1 cellular context compared by ENCODE assay signal in the genomic region with DNA sequence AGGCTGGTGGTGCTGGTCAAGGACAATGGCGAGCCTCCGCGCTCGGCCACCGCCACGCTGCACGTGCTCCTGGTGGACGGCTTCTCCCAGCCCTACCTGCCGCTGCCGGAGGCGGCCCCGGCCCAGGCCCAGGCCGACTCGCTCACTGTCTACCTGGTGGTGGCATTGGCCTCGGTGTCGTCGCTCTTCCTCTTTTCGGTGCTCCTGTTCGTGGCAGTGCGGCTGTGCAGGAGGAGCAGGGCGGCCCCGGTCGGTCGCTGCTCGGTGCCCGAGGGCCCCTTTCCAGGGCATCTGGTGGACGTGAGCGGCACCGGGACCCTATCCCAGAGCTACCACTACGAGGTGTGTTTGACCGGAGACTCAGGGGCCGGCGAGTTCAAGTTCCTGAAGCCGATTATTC. TPM values are rescaled to one million over a fixed set of nuclear protein-coding genes. Genes with fewer than 3 reads are reported as not detected.
"Had no signal": no experiment of that assay in that cellular context is flagged by ENCODE, and none has a peak within 500 bp of the region (broad histone marks: within the 10 kb centered on the region; RNA-seq: fewer than 3 reads in every experiment).

No MANE protein-coding gene starts in this region.

RNA-seq across cellular contexts. Expression of a gene that starts 12.5 kb away (rescaled TPM):
- total RNA-seq: vagina had no signal
